8 cellular contexts compared by ENCODE assay signal in the genomic region with DNA sequence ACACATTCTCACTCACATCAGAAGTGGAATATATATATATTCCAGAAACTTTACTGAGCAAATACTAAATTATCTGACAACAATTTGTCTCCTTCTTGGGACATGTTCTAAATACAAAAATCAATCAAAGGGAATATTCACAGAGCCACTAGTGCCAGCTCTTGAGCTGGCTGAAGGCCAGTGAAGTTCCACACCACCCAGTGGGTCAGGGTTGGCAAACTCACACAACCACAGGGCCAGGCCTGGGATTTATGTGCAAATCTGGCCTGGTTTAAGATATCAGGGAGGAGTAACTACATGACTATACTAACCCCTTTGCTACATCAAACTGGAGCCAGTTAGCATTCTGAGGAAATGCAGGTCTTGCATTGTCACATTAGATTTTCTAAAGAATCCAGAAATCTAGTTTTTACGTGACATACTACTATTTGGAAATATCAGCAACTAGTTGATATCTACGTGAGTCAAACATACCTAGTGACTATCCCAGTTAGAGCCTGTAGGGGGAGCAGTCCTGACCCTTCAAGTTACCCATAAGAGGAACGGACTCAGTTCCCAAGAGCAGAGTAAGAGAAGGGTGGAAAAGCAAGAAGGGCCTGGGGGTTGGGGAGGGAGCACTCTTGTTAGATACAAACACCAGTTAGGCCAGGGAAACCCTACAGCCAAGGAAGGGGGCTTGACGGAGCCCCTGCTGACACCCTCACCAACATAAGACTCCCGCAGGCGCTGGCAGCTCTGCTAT.
DNase-seq lines count a peak whose midpoint lies in the region; FAIRE-seq and TF ChIP-seq lines count a peak whose summit lies in the region.

No MANE protein-coding gene starts in this region.

- no peak for FAIRE-seq in GM19239 (lab: Jason Lieb, UNC)

- H3K4me1 ChIP-seq in mesendoderm (ENCODE audit: control insufficient read depth, low read depth, low read length): peaks cover 4% of the 10 kb centered on the region
- no peaks in the 10 kb centered on the region for H3K4me1 ChIP-seq in uterus

- no peak overlapping the region for H3K56ac ChIP-seq in mesendoderm (ENCODE audit: low read length)

- intact Hi-C loops in uterus (cut with DNase I; ENCODE audit: low total_unique reads): no loop called here

- no peak overlapping the region for H4K5ac ChIP-seq in mesendoderm (ENCODE audit: low read length)

- no peak overlapping the region for H4K8ac ChIP-seq in mesendoderm (ENCODE audit: low read depth, low read length)

- no peak overlapping the region for H3K4me3 ChIP-seq in WI38 (ENCODE audit: low read depth, low read length)
- H3K4me3 ChIP-seq in mesendoderm (ENCODE audit: low read length): no peak overlapping the region
- H3K4me3 ChIP-seq in uterus: no peak overlapping the region

- H3K9me3 ChIP-seq in uterus: no peaks in the 10 kb centered on the region

- TF ChIP-seq POLR2A in uterus (IDR thresholded peaks at IDR 0.05): no peak

- no CpG with 5 or more reads among the region's 6 CpGs for WGBS in mesendoderm (ENCODE audit: extremely low coverage, insufficient coverage, low lambda C conversion rate)

- H3K36me3 ChIP-seq in mesendoderm (ENCODE audit: control insufficient read depth, insufficient read depth, low read length): no peaks in the 10 kb centered on the region
- H3K36me3 ChIP-seq in uterus: no peaks in the 10 kb centered on the region

- H3K4ac ChIP-seq in mesendoderm (ENCODE audit: low read depth, low read length): peak overlapping the region; percentile 25

- H3K18ac ChIP-seq in mesendoderm (ENCODE audit: low read length): no peak overlapping the region

- H3K27ac ChIP-seq in mesendoderm (ENCODE audit: low read depth, low read length): no peak overlapping the region
- H3K27ac ChIP-seq in uterus: no peak overlapping the region

- H3K9ac ChIP-seq in mesendoderm (ENCODE audit: low read length): no peak overlapping the region

- H2AK5ac ChIP-seq in mesendoderm (ENCODE audit: low read length): no peak overlapping the region

- DNase-seq in ELF-1 (ENCODE audit: low read depth, low spot score) (peak; percentile 78), HT-29 (ENCODE audit: low spot score) (peak; percentile 17), mesendoderm (peak; percentile 87), uterus (no peak), ureter (ENCODE audit: low spot score) (no peak), H4 (ENCODE audit: low spot score) (no peak), GM19239 (ENCODE audit: insufficient read length, low spot score) (no peak)

- peak overlapping the region; percentile 6 for H3K4me2 ChIP-seq in mesendoderm (ENCODE audit: low read length)

- no peaks in the 10 kb centered on the region for H3K79me1 ChIP-seq in mesendoderm (ENCODE audit: low read length)

- H3K27me3 ChIP-seq in mesendoderm (ENCODE audit: insufficient read depth, low read length, poor library complexity): no peaks in the 10 kb centered on the region
- H3K27me3 ChIP-seq in uterus: no peaks in the 10 kb centered on the region

- no peak overlapping the region for H2BK5ac ChIP-seq in mesendoderm (ENCODE audit: low read length)

- TF ChIP-seq CTCF in WI38 (IDR thresholded peaks at IDR 0.05; ENCODE audit: low read depth, low read length) (peak; percentile 52), uterus (IDR thresholded peaks at IDR 0.05) (peak in 1 of 4 experiments; percentile 18)

- no peak overlapping the region for H2BK15ac ChIP-seq in mesendoderm (replicated peaks; ENCODE audit: low read depth)

- no peaks in the 10 kb centered on the region for H3K79me2 ChIP-seq in mesendoderm (ENCODE audit: control insufficient read depth, insufficient read depth, low read length)

- no peak overlapping the region for H3K23ac ChIP-seq in mesendoderm (ENCODE audit: low read length)

- no peak overlapping the region for H2BK120ac ChIP-seq in mesendoderm (ENCODE audit: low read depth, low read length)

Comparison
In these comparisons a context has a peak if more than half of its experiments do, and no peak if none do; other contexts are left out.
1. DNase-seq: peak in ELF-1 (single experiment), HT-29 (single experiment) and mesendoderm (single experiment); none in uterus (0 of 2), ureter (single experiment), H4 (single experiment) and GM19239 (single experiment).